ENCODE assay signal across 1 cellular context in genomic region chr18:45713239-45713638, GRCh38.
TF ChIP-seq lines count a peak whose summit lies in the region.

No MANE protein-coding gene starts in this region.

TF ChIP-seq in HepG2, 621 proteins besides CTCF, POLR2A, EP300 and RAD21:
- TF ChIP-seq FOSL2 (CRISPR knock-in tag; IDR thresholded peaks at IDR 0.05), result peak; percentile 63
- no peak for TF ChIP-seq CC2D1A (CRISPR knock-in tag; IDR thresholded peaks at IDR 0.05)
